2 cellular contexts compared by ENCODE assay signal in genomic region chr6:158640519-158640918, GRCh38.
TF ChIP-seq lines count a peak whose summit lies in the region.

No MANE protein-coding gene starts in this region.

TF ChIP-seq in IMR-90, 13 proteins besides CTCF, POLR2A, EP300 and RAD21:
- no peak for TF ChIP-seq ELK1 (IDR thresholded peaks at IDR 0.05; ENCODE audit: borderline replicate concordance, low read depth, low read length)
- no peak for TF ChIP-seq MAFK (IDR thresholded peaks at IDR 0.05; ENCODE audit: low read depth, low read length)
- TF ChIP-seq MXI1 (IDR thresholded peaks at IDR 0.05; ENCODE audit: borderline replicate concordance, low read depth, low read length): no peak
- no peak for TF ChIP-seq CHD1 (IDR thresholded peaks at IDR 0.05; ENCODE audit: low read depth, low read length)
- no peak for TF ChIP-seq NFE2L2 (IDR thresholded peaks at IDR 0.05; ENCODE audit: low read depth, low read length)
- no peak for TF ChIP-seq MAZ (IDR thresholded peaks at IDR 0.05; ENCODE audit: borderline replicate concordance, low read depth, low read length)
- no peak for TF ChIP-seq FOS (IDR thresholded peaks at IDR 0.05; ENCODE audit: low read depth, low read length)
- no peak for TF ChIP-seq BHLHE40 (IDR thresholded peaks at IDR 0.05; ENCODE audit: low read depth, low read length)
- no peak for TF ChIP-seq CEBPB (IDR thresholded peaks at IDR 0.05; ENCODE audit: low read depth, low read length)
- TF ChIP-seq RFX5 (IDR thresholded peaks at IDR 0.05; ENCODE audit: low read depth, low read length): no peak

TF ChIP-seq in neural cell, 6 proteins besides CTCF, POLR2A, EP300 and RAD21:
- TF ChIP-seq POLR2AphosphoS5 (IDR thresholded peaks at IDR 0.05) (no peak), REST (IDR thresholded peaks at IDR 0.05; ENCODE audit: borderline replicate concordance) (no peak), TAF1 (IDR thresholded peaks at IDR 0.05; ENCODE audit: low read depth) (no peak), EZH2 (IDR thresholded peaks at IDR 0.05; ENCODE audit: borderline replicate concordance, insufficient read depth, low read length, poor library complexity, severe bottlenecking) (no peak), SMC3 (conservative IDR thresholded peaks at IDR 0.05; ENCODE audit: poor library complexity) (no peak), MXI1 (conservative IDR thresholded peaks at IDR 0.05; ENCODE audit: poor library complexity, severe bottlenecking) (no peak)
